In the genomic region with DNA sequence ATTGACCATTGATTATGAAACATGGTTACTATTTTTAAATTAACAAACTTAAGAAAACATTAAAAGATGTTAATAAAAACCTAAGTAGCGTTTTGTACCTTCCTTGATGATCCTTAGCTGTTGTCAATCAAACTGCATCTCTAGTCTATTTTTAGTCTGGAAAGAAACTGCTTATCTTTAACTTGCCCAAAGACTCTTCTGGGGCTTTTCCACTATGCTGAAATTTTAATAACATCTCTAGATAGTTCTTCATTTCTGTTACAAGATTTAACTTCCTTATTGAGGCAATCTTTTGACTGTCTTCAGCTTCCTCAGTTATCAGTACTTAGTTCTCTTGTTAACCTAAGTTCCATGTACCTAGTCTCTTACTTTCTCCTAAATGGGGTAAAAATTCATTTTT, we compare ENCODE assay signal across 13 cellular contexts.
DNase-seq lines count a peak whose midpoint lies in the region; ATAC-seq and TF ChIP-seq lines count a peak whose summit lies in the region.
"Had no signal": no experiment of that assay in that cellular context is flagged by ENCODE, and none has a peak within 500 bp of the region (broad histone marks: within the 10 kb centered on the region; RNA-seq: fewer than 3 reads in every experiment).

No MANE protein-coding gene starts in this region.

- H3K9me3 ChIP-seq in heart right ventricle: no peaks in the 10 kb centered on the region
- no peaks in the 10 kb centered on the region for H3K9me3 ChIP-seq in stomach
- no peaks in the 10 kb centered on the region for H3K9me3 ChIP-seq in testis
- H3K9me3 ChIP-seq: SJSA1 had no signal

- TF ChIP-seq CTCF in heart right ventricle (IDR thresholded peaks at IDR 0.05) (no peak), stomach (IDR thresholded peaks at IDR 0.05) (no peak), testis (IDR thresholded peaks at IDR 0.05) (no peak)

- H3K4me1 ChIP-seq in heart right ventricle: peaks cover 0 to 35% (median 22%) of the 10 kb centered on the region in 9 donors
- peaks cover 0 to 17% (median 2%) of the 10 kb centered on the region in 4 donors for H3K4me1 ChIP-seq in stomach
- H3K4me1 ChIP-seq in testis: peaks cover 7% of the 10 kb centered on the region
- H3K4me1 ChIP-seq: SJSA1 had no signal

- peak overlapping the region; percentile 54 for H3K27ac Mint-ChIP-seq in memory B cell
- H3K27ac Mint-ChIP-seq: T-cell had no signal

- 40 to 41% methylated on average over 1 of the region's 1 CpG for WGBS in heart right ventricle, 2 donors
- WGBS in stomach, 5 donors: 63 to 80% (median 78%) methylated on average over 1 of the region's 1 CpG
- WGBS in testis, 2 donors: 48 to 53% methylated on average over 1 of the region's 1 CpG

- no peaks in the 10 kb centered on the region for H3K9me3 Mint-ChIP-seq in memory B cell
- H3K9me3 Mint-ChIP-seq: T-cell had no signal

- peak; percentile 64 for DNase-seq in CD1c-positive myeloid dendritic cell (ENCODE audit: extremely low spot score)
- peak; percentile 43 for DNase-seq in MV-4-11 (lab: John Stamatoyannopoulos, UW)
- peak; percentile 57 for DNase-seq in SKM-1 (lab: John Stamatoyannopoulos, UW; ENCODE audit: unreplicated experiment)
- no peak for DNase-seq in memory B cell (ENCODE audit: low spot score in 2 of 2)
- DNase-seq in heart right ventricle: no peak
- DNase-seq in stomach: no peak
- no peak for DNase-seq in testis
- DNase-seq: NCI-H1105, NCI-H187 treated with DMSO at 0.1 percent for 48 hours, NCI-H446, T-cell had no signal

- no peaks in the 10 kb centered on the region for H3K36me3 Mint-ChIP-seq in memory B cell
- H3K36me3 Mint-ChIP-seq: T-cell had no signal

- no peaks in the 10 kb centered on the region for H3K27me3 Mint-ChIP-seq in memory B cell
- H3K27me3 Mint-ChIP-seq: T-cell had no signal

- H3K36me3 ChIP-seq in heart right ventricle: no peaks in the 10 kb centered on the region
- H3K36me3 ChIP-seq in stomach: no peaks in the 10 kb centered on the region
- no peaks in the 10 kb centered on the region for H3K36me3 ChIP-seq in testis (ENCODE audit: low read depth, missing control alignments)
- H3K36me3 ChIP-seq: SJSA1 had no signal

- no peak for TF ChIP-seq EP300 in stomach (IDR thresholded peaks at IDR 0.05)

- peaks cover 24% of the 10 kb centered on the region for H3K4me1 Mint-ChIP-seq in memory B cell

- peak; percentile 39 for ATAC-seq in memory B cell (ENCODE audit: low read depth)
- no peak for ATAC-seq in heart right ventricle
- ATAC-seq in GM19397 (IDR thresholded peaks at IDR 0.05; ENCODE audit: unreplicated experiment): no peak
- ATAC-seq: T-cell had no signal

- H3K27me3 ChIP-seq in heart right ventricle (no peaks in the 10 kb centered on the region), stomach (no peaks in the 10 kb centered on the region), testis (no peaks in the 10 kb centered on the region)
- H3K27me3 ChIP-seq: SJSA1 had no signal

- peak overlapping the region; percentile 11 for H3K4me3 Mint-ChIP-seq in memory B cell
- H3K4me3 Mint-ChIP-seq: T-cell had no signal

- TF ChIP-seq POLR2A in stomach (IDR thresholded peaks at IDR 0.05) (no peak), testis (IDR thresholded peaks at IDR 0.05) (no peak)

- intact Hi-C loops in heart right ventricle (cut with DNase I) (loop anchor here in 4 of 10 donors (5.0 to 10.0 kb wide), 5 partner anchors 54 to 354 kb away; a partner anchor contains a TSS), stomach (cut with DNase I; ENCODE audit: low total_unique reads) (no loop called here), testis (cut with DNase I; ENCODE audit: low total_unique reads) (no loop called here)

- H3K27ac ChIP-seq in heart right ventricle (peak overlapping the region in 1 of 10 donors; percentile 8), stomach (no peak overlapping the region), testis (no peak overlapping the region)
- H3K27ac ChIP-seq: SJSA1 had no signal

- H3K4me3 ChIP-seq in heart right ventricle (no peak overlapping the region), stomach (no peak overlapping the region), testis (no peak overlapping the region)
- H3K4me3 ChIP-seq: SJSA1 had no signal

Comparison
In these comparisons a context has a peak if more than half of its experiments do, and no peak if none do; other contexts are left out.
1. DNase-seq: peak in CD1c-positive myeloid dendritic cell (single experiment), MV-4-11 (single experiment) and SKM-1 (single experiment); none in memory B cell (0 of 2), heart right ventricle (0 of 2), stomach (single experiment) and testis (single experiment).